In genomic region chr9:14317667-14318255, GRCh38 we compare ENCODE assay signal across 1 cellular context.
TF ChIP-seq lines count a peak whose summit lies in the region.

No MANE protein-coding gene starts in this region.

TF ChIP-seq in GM12878, 131 proteins besides CTCF, POLR2A, EP300 and RAD21 (continued from another document):
- no peak for TF ChIP-seq CUX1 (IDR thresholded peaks at IDR 0.05; ENCODE audit: insufficient replicate concordance, low read depth, low read length)
- TF ChIP-seq IKZF2 (IDR thresholded peaks at IDR 0.05): peak; percentile 38 to 46; a peak in 3 of 4 replicates
- no peak for TF ChIP-seq ZBTB33 (IDR thresholded peaks at IDR 0.05)
- TF ChIP-seq HDGF (IDR thresholded peaks at IDR 0.05): no peak
- no peak for TF ChIP-seq MAX (IDR thresholded peaks at IDR 0.05; ENCODE audit: low read depth, low read length)
- TF ChIP-seq BHLHE40 (IDR thresholded peaks at IDR 0.05; ENCODE audit: borderline replicate concordance in 1 of 2, low read depth in 2 of 2, low read length in 1 of 2): peak in 1 of 2 experiments; percentile 25; a peak in 1 of 4 replicates
- TF ChIP-seq PAX8 (IDR thresholded peaks at IDR 0.05): no peak
- no peak for TF ChIP-seq NR2F1 (conservative IDR thresholded peaks at IDR 0.05)
- TF ChIP-seq MTA3 (IDR thresholded peaks at IDR 0.05; ENCODE audit: borderline replicate concordance, low read length): no peak
- no peak for TF ChIP-seq TCF3 (IDR thresholded peaks at IDR 0.05; ENCODE audit: borderline replicate concordance, insufficient read depth, low read depth, low read length)
- TF ChIP-seq ZNF217 (IDR thresholded peaks at IDR 0.05): no peak
